ENCODE assay signal across 2 cellular contexts in the genomic region with DNA sequence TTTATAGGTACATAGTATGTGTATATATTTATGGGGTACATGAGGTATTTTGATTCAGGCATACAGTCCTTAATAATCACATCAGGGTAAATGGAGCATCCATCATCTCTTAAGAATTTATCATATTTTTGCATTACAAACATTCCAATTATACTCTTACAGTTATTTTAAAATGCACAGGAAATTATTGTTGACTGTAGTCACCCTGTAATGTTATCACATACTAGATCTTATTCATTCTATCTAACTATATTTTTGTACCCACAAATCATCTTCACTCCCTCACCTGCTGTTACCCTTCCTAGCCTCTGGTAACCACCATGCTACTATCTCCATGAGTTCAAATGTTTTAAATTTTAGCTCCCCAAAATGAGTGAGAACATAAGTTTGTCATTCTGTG.
TF ChIP-seq lines count a peak whose summit lies in the region.

No MANE protein-coding gene starts in this region.

TF ChIP-seq in SK-N-SH, 30 proteins besides CTCF, POLR2A, EP300 and RAD21 (continued from another document):
- TF ChIP-seq TCF12 (IDR thresholded peaks at IDR 0.05) (peak; percentile 50), RXRA (IDR thresholded peaks at IDR 0.05; ENCODE audit: borderline replicate concordance, low read depth) (peak; percentile 37; the same call in 1 of the 2 replicates), EZH2phosphoT487 (IDR thresholded peaks at IDR 0.05; ENCODE audit: borderline replicate concordance, low read depth) (no peak), FOSL2 (IDR thresholded peaks at IDR 0.05; ENCODE audit: borderline replicate concordance, low read depth) (peak; percentile 24; the same call in 1 of the 2 replicates)
- TF ChIP-seq, protein P1, sequence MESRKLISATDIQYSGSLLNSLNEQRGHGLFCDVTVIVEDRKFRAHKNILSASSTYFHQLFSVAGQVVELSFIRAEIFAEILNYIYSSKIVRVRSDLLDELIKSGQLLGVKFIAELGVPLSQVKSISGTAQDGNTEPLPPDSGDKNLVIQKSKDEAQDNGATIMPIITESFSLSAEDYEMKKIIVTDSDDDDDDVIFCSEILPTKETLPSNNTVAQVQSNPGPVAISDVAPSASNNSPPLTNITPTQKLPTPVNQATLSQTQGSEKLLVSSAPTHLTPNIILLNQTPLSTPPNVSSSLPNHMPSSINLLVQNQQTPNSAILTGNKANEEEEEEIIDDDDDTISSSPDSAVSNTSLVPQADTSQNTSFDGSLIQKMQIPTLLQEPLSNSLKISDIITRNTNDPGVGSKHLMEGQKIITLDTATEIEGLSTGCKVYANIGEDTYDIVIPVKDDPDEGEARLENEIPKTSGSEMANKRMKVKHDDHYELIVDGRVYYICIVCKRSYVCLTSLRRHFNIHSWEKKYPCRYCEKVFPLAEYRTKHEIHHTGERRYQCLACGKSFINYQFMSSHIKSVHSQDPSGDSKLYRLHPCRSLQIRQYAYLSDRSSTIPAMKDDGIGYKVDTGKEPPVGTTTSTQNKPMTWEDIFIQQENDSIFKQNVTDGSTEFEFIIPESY (IDR thresholded peaks at IDR 0.05; ENCODE audit: borderline replicate concordance, low read depth) = no peak
- TF ChIP-seq, protein P2, sequence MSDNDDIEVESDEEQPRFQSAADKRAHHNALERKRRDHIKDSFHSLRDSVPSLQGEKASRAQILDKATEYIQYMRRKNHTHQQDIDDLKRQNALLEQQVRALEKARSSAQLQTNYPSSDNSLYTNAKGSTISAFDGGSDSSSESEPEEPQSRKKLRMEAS (IDR thresholded peaks at IDR 0.05; ENCODE audit: low read depth) = no peak

TF ChIP-seq in SK-N-SH treated with all-trans-retinoic acid at 6 μM for 48 hours, 23 proteins besides CTCF, POLR2A, EP300 and RAD21 (continued from another document):
- TF ChIP-seq, protein P3, sequence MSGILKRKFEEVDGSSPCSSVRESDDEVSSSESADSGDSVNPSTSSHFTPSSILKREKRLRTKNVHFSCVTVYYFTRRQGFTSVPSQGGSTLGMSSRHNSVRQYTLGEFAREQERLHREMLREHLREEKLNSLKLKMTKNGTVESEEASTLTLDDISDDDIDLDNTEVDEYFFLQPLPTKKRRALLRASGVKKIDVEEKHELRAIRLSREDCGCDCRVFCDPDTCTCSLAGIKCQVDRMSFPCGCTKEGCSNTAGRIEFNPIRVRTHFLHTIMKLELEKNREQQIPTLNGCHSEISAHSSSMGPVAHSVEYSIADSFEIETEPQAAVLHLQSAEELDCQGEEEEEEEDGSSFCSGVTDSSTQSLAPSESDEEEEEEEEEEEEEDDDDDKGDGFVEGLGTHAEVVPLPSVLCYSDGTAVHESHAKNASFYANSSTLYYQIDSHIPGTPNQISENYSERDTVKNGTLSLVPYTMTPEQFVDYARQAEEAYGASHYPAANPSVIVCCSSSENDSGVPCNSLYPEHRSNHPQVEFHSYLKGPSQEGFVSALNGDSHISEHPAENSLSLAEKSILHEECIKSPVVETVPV (CRISPR knock-in tag; IDR thresholded peaks at IDR 0.05) = no peak
- TF ChIP-seq, protein P4, sequence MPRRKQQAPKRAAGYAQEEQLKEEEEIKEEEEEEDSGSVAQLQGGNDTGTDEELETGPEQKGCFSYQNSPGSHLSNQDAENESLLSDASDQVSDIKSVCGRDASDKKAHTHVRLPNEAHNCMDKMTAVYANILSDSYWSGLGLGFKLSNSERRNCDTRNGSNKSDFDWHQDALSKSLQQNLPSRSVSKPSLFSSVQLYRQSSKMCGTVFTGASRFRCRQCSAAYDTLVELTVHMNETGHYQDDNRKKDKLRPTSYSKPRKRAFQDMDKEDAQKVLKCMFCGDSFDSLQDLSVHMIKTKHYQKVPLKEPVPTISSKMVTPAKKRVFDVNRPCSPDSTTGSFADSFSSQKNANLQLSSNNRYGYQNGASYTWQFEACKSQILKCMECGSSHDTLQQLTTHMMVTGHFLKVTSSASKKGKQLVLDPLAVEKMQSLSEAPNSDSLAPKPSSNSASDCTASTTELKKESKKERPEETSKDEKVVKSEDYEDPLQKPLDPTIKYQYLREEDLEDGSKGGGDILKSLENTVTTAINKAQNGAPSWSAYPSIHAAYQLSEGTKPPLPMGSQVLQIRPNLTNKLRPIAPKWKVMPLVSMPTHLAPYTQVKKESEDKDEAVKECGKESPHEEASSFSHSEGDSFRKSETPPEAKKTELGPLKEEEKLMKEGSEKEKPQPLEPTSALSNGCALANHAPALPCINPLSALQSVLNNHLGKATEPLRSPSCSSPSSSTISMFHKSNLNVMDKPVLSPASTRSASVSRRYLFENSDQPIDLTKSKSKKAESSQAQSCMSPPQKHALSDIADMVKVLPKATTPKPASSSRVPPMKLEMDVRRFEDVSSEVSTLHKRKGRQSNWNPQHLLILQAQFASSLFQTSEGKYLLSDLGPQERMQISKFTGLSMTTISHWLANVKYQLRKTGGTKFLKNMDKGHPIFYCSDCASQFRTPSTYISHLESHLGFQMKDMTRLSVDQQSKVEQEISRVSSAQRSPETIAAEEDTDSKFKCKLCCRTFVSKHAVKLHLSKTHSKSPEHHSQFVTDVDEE (CRISPR knock-in tag; IDR thresholded peaks at IDR 0.05) = no peak
- TF ChIP-seq, protein P5, sequence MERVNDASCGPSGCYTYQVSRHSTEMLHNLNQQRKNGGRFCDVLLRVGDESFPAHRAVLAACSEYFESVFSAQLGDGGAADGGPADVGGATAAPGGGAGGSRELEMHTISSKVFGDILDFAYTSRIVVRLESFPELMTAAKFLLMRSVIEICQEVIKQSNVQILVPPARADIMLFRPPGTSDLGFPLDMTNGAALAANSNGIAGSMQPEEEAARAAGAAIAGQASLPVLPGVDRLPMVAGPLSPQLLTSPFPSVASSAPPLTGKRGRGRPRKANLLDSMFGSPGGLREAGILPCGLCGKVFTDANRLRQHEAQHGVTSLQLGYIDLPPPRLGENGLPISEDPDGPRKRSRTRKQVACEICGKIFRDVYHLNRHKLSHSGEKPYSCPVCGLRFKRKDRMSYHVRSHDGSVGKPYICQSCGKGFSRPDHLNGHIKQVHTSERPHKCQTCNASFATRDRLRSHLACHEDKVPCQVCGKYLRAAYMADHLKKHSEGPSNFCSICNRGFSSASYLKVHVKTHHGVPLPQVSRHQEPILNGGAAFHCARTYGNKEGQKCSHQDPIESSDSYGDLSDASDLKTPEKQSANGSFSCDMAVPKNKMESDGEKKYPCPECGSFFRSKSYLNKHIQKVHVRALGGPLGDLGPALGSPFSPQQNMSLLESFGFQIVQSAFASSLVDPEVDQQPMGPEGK (CRISPR knock-in tag; IDR thresholded peaks at IDR 0.05; ENCODE audit: borderline replicate concordance) = no peak
- TF ChIP-seq, protein P6, sequence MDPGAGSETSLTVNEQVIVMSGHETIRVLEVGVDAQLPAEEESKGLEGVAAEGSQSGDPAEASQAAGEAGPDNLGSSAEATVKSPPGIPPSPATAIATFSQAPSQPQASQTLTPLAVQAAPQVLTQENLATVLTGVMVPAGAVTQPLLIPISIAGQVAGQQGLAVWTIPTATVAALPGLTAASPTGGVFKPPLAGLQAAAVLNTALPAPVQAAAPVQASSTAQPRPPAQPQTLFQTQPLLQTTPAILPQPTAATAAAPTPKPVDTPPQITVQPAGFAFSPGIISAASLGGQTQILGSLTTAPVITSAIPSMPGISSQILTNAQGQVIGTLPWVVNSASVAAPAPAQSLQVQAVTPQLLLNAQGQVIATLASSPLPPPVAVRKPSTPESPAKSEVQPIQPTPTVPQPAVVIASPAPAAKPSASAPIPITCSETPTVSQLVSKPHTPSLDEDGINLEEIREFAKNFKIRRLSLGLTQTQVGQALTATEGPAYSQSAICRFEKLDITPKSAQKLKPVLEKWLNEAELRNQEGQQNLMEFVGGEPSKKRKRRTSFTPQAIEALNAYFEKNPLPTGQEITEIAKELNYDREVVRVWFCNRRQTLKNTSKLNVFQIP (CRISPR knock-in tag; IDR thresholded peaks at IDR 0.05; ENCODE audit: borderline replicate concordance, low read depth) = no peak
- no peak for TF ChIP-seq ZC3H10 (CRISPR knock-in tag; IDR thresholded peaks at IDR 0.05)
- no peak for TF ChIP-seq TOX (CRISPR knock-in tag; IDR thresholded peaks at IDR 0.05; ENCODE audit: borderline replicate concordance)
- no peak for TF ChIP-seq GLIS3 (CRISPR knock-in tag; IDR thresholded peaks at IDR 0.05)
